10 cellular contexts compared by ENCODE assay signal in the genomic region with DNA sequence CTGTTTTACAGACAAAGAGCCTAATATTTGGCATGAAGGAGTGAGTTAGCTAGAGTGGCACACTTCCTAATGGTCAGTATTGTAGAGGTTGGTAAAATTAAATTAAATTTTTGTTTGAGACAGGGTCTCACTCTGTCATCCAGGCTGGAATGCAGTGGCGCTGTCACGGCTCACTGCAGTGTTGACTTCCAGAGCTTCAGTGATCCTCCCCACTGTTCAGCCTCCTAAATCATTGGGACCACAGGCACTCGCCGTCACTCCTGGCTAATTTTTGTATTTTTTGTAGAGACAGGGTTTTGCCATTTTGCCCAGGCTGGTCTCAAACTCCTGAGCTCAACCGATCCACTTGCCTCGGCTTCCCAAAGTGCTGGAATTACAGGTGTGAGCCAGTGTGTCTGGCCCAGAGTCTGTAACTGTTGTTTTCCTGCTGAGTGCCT.
DNase-seq lines count a peak whose midpoint lies in the region; ATAC-seq and TF ChIP-seq lines count a peak whose summit lies in the region.
"Had no signal": no experiment of that assay in that cellular context is flagged by ENCODE, and none has a peak within 500 bp of the region (broad histone marks: within the 10 kb centered on the region; RNA-seq: fewer than 3 reads in every experiment).

No MANE protein-coding gene starts in this region.

- H3K27ac ChIP-seq in endodermal cell (ENCODE audit: low read depth, low read length), result no peak overlapping the region
- H3K27ac ChIP-seq in ovary, result peak overlapping the region; percentile 14 to 51

- H3K4me3 ChIP-seq in endodermal cell (ENCODE audit: low read length) (no peak overlapping the region), ovary (no peak overlapping the region), lower leg skin (ENCODE audit: low read depth, poor library complexity, severe bottlenecking) (no peak overlapping the region)

- H3K4me1 ChIP-seq in endodermal cell (ENCODE audit: control insufficient read depth, insufficient read depth, low read length), result peaks cover 12% of the 10 kb centered on the region
- H3K4me1 ChIP-seq in ovary (ENCODE audit: insufficient read depth), result peaks cover 2% of the 10 kb centered on the region

- peak overlapping the region; percentile 76 for H3K27ac Mint-ChIP-seq in endodermal cell
- H3K27ac Mint-ChIP-seq: activated CD8-positive, alpha-beta memory T cell treated with anti-CD3 and anti-CD28 coated beads, Interleukin-2, amount 10 ng/mL, durations not matched to agents 7 days and 5 days; CD8-positive, alpha-beta T cell had no signal

- no peak for ATAC-seq in GM18498 (IDR thresholded peaks at IDR 0.05; ENCODE audit: unreplicated experiment)

- peaks cover 9% of the 10 kb centered on the region for H3K4me1 Mint-ChIP-seq in endodermal cell

- peaks cover 8% of the 10 kb centered on the region for H3K36me3 Mint-ChIP-seq in endodermal cell (ENCODE audit: low read depth)

- no peaks in the 10 kb centered on the region for H3K27me3 Mint-ChIP-seq in endodermal cell (ENCODE audit: insufficient read depth)
- H3K27me3 Mint-ChIP-seq: activated CD8-positive, alpha-beta memory T cell treated with anti-CD3 and anti-CD28 coated beads, Interleukin-2, amount 10 ng/mL, durations not matched to agents 7 days and 5 days had no signal

- intact Hi-C loops in ovary (cut with DNase I), result loop anchor here in 2 of 4 donors (10.0 kb wide), 3 partner anchors 149 to 419 kb away; no protein-coding TSS in a partner anchor
- intact Hi-C loops in lower leg skin (cut with DNase I; ENCODE audit: low total_unique reads), result no loop called here

- peak overlapping the region; percentile 18 for H3K9ac ChIP-seq in endodermal cell (ENCODE audit: extremely low read depth, low read length, poor library complexity, severe bottlenecking)

- no peak for TF ChIP-seq EP300 in ovary (IDR thresholded peaks at IDR 0.05)

- no peaks in the 10 kb centered on the region for H3K9me3 Mint-ChIP-seq in endodermal cell
- H3K9me3 Mint-ChIP-seq: CD8-positive, alpha-beta T cell had no signal

- TF ChIP-seq POLR2A in ovary (IDR thresholded peaks at IDR 0.05), result no peak
- no peak for TF ChIP-seq POLR2A in lower leg skin (IDR thresholded peaks at IDR 0.05)

- H3K36me3 ChIP-seq in endodermal cell (ENCODE audit: control insufficient read depth, insufficient read depth, low read length) (peaks cover 32% of the 10 kb centered on the region), ovary (no peaks in the 10 kb centered on the region)

- peak; percentile 19 for DNase-seq in A172 (ENCODE audit: low spot score)
- DNase-seq in HK-2 (ENCODE audit: unreplicated experiment), result peak; percentile 46
- DNase-seq in endodermal cell, result no peak
- no peak for DNase-seq in ovary
- DNase-seq in lower leg skin (ENCODE audit: low spot score in 2 of 2), result no peak
- no peak for DNase-seq in stimulated activated CD8-positive, alpha-beta memory T cell treated with anti-CD3 and anti-CD28 coated beads, Interleukin-4, amount 100 ng/mL, for 48 hours
- no peak for DNase-seq in amniotic stem cell (lab: John Stamatoyannopoulos, UW)
- DNase-seq: activated CD8-positive, alpha-beta memory T cell treated with anti-CD3 and anti-CD28 coated beads, Interleukin-2, amount 10 ng/mL, durations not matched to agents 7 days and 5 days; CD8-positive, alpha-beta T cell had no signal

- H3K4me3 Mint-ChIP-seq in endodermal cell, result no peak overlapping the region
- H3K4me3 Mint-ChIP-seq: activated CD8-positive, alpha-beta memory T cell treated with anti-CD3 and anti-CD28 coated beads, Interleukin-2, amount 10 ng/mL, durations not matched to agents 7 days and 5 days; CD8-positive, alpha-beta T cell had no signal

- WGBS in endodermal cell (ENCODE audit: insufficient coverage in 1 of 2, insufficient read length in 1 of 2), 2 experiments, result 86 to 91% methylated on average over 4 to 6 of the region's 6 CpGs
- WGBS in ovary, 3 donors, result 73 to 83% (median 78%) methylated on average over 6 of the region's 6 CpGs
- 71 to 74% methylated on average over 6 of the region's 6 CpGs for WGBS in lower leg skin, 2 donors

- TF ChIP-seq CTCF in endodermal cell (conservative IDR thresholded peaks at IDR 0.05), result no peak
- TF ChIP-seq CTCF in ovary (IDR thresholded peaks at IDR 0.05), result no peak
- no peak for TF ChIP-seq CTCF in lower leg skin (IDR thresholded peaks at IDR 0.05)

- no peaks in the 10 kb centered on the region for H3K27me3 ChIP-seq in endodermal cell (ENCODE audit: control insufficient read depth, insufficient read depth, low read length, poor library complexity, severe bottlenecking)
- no peaks in the 10 kb centered on the region for H3K27me3 ChIP-seq in ovary

- no peaks in the 10 kb centered on the region for H3K9me3 ChIP-seq in endodermal cell (ENCODE audit: control insufficient read depth, low read length)
- no peaks in the 10 kb centered on the region for H3K9me3 ChIP-seq in ovary

Comparison
In these comparisons a context has a peak if more than half of its experiments do, and no peak if none do; other contexts are left out.
1. DNase-seq: peak in A172 (single experiment) and HK-2 (single experiment); none in endodermal cell (single experiment), ovary (0 of 5), lower leg skin (0 of 2), stimulated activated CD8-positive, alpha-beta memory T cell treated with anti-CD3 and anti-CD28 coated beads, Interleukin-4, amount 100 ng/mL, for 48 hours (single experiment) and amniotic stem cell (single experiment).